Comparison of ENCODE assay signal across 8 cellular contexts in genomic region chr3:196207159-196207832, GRCh38. TPM values are rescaled to one million over a fixed set of nuclear protein-coding genes. Genes with fewer than 3 reads are reported as not detected.
A peak's percentile ranks its signal among the peaks of the same experiment; 100 is the strongest.
DNase-seq lines count a peak whose midpoint lies in the region; ATAC-seq, FAIRE-seq and TF ChIP-seq lines count a peak whose summit lies in the region.

No MANE protein-coding gene starts in this region.

- H3K9me3 ChIP-seq in HUES6 (ENCODE audit: control insufficient read depth, insufficient read depth, low read depth, low read length) (no peaks in the 10 kb centered on the region), smooth muscle cell (replicated peaks; ENCODE audit: low read depth) (no peaks in the 10 kb centered on the region)

- no peaks in the 10 kb centered on the region for H4K20me1 ChIP-seq in smooth muscle cell (ENCODE audit: low read depth)

- no peaks in the 10 kb centered on the region for H3K79me2 ChIP-seq in smooth muscle cell (ENCODE audit: low read depth)

- intact Hi-C loops in left ventricle myocardium superior (cut with micrococcal nuclease) = no loop called here

- H2AFZ ChIP-seq in smooth muscle cell (ENCODE audit: low read depth) = peak overlapping the region; percentile 81

- FAIRE-seq in GM12891 (lab: Jason Lieb, UNC) = no peak

- peaks cover 10% of the 10 kb centered on the region; the same call in 1 of the 2 replicates for H3K4me1 ChIP-seq in HUES6 (ENCODE audit: control insufficient read depth, insufficient read depth, low read length)
- H3K4me1 ChIP-seq in smooth muscle cell (ENCODE audit: low read depth) = no peaks in the 10 kb centered on the region

- H3K27me3 ChIP-seq in HUES6 (ENCODE audit: control insufficient read depth, insufficient read depth, low read length) (peaks cover 12% of the 10 kb centered on the region), smooth muscle cell (ENCODE audit: low read depth) (no peaks in the 10 kb centered on the region)

- H3K36me3 Mint-ChIP-seq in activated T-helper 17 cell treated with anti-CD3 and anti-CD28 coated beads, Interleukin-2, amount 50 U/mL, for 72 hours (ENCODE audit: low read depth) = no peaks in the 10 kb centered on the region

- WGBS in smooth muscle cell (ENCODE audit: low lambda C conversion rate) = 43% methylated on average over 15 of the region's 70 CpGs

- H3K9me3 Mint-ChIP-seq in activated T-helper 17 cell treated with anti-CD3 and anti-CD28 coated beads, Interleukin-2, amount 50 U/mL, for 72 hours = no peaks in the 10 kb centered on the region

- H3K4me2 ChIP-seq in smooth muscle cell = peak overlapping the region; percentile 78

- peak; percentile 43 for ATAC-seq in activated T-helper 17 cell treated with anti-CD3 and anti-CD28 coated beads, Interleukin-2, amount 50 U/mL, for 72 hours (replicated peaks)
- ATAC-seq in left ventricle myocardium superior = peak; percentile 33
- no peak for ATAC-seq in GM18909 (IDR thresholded peaks at IDR 0.05; ENCODE audit: poor library complexity, unreplicated experiment)
- no peak for ATAC-seq in GM19467 (IDR thresholded peaks at IDR 0.05; ENCODE audit: unreplicated experiment)

- no peak for TF ChIP-seq CTCF in smooth muscle cell (IDR thresholded peaks at IDR 0.05; ENCODE audit: borderline replicate concordance, insufficient read depth, poor library complexity, severe bottlenecking)

- H3K4me3 Mint-ChIP-seq in activated T-helper 17 cell treated with anti-CD3 and anti-CD28 coated beads, Interleukin-2, amount 50 U/mL, for 72 hours = peak overlapping the region; percentile 67

- H3K4me1 Mint-ChIP-seq in activated T-helper 17 cell treated with anti-CD3 and anti-CD28 coated beads, Interleukin-2, amount 50 U/mL, for 72 hours = peaks cover 4% of the 10 kb centered on the region

- H3K27ac ChIP-seq in HUES6 (ENCODE audit: low read depth, low read length) = no peak overlapping the region
- no peak overlapping the region for H3K27ac ChIP-seq in smooth muscle cell (ENCODE audit: low read depth)

- no peak overlapping the region for H3K27ac Mint-ChIP-seq in activated T-helper 17 cell treated with anti-CD3 and anti-CD28 coated beads, Interleukin-2, amount 50 U/mL, for 72 hours

- H3F3A ChIP-seq in smooth muscle cell (ENCODE audit: low read depth) = no peaks in the 10 kb centered on the region

- H3K9ac ChIP-seq in HUES6 (ENCODE audit: low read length) (peak overlapping the region; percentile 23), smooth muscle cell (ENCODE audit: low read depth) (no peak overlapping the region)

- TF ChIP-seq POLR2A in GM12891 (IDR thresholded peaks at IDR 0.05; ENCODE audit: low read depth, low read length) = no peak

- DNase-seq in left ventricle myocardium superior = peak; percentile 46
- no peak for DNase-seq in smooth muscle cell (lab: John Stamatoyannopoulos, UW; ENCODE audit: unreplicated experiment)
- no peak for DNase-seq in GM12891 (ENCODE audit: insufficient read length, low spot score)
- no peak for DNase-seq in amniotic stem cell (lab: John Stamatoyannopoulos, UW)

- no peaks in the 10 kb centered on the region for H3K27me3 Mint-ChIP-seq in activated T-helper 17 cell treated with anti-CD3 and anti-CD28 coated beads, Interleukin-2, amount 50 U/mL, for 72 hours

- no peaks in the 10 kb centered on the region for H3K36me3 ChIP-seq in HUES6 (ENCODE audit: control insufficient read depth, insufficient read depth, low read length)
- no peaks in the 10 kb centered on the region for H3K36me3 ChIP-seq in smooth muscle cell (ENCODE audit: low read depth)

- peak overlapping the region; percentile 88 for H3K4me3 ChIP-seq in HUES6 (ENCODE audit: low read depth, low read length)
- H3K4me3 ChIP-seq in smooth muscle cell = peak overlapping the region; percentile 41

TF ChIP-seq in GM12891, 5 proteins besides CTCF, POLR2A, EP300 and RAD21:
- no peak for TF ChIP-seq PAX5 (IDR thresholded peaks at IDR 0.05; ENCODE audit: insufficient read depth, low read length, severe bottlenecking)
- TF ChIP-seq POU2F2 (IDR thresholded peaks at IDR 0.05; ENCODE audit: low read depth, low read length) = no peak
- TF ChIP-seq POLR2AphosphoS5 (IDR thresholded peaks at IDR 0.05; ENCODE audit: low read depth, low read length) = no peak
- TF ChIP-seq SPI1 (IDR thresholded peaks at IDR 0.05; ENCODE audit: low read depth, low read length) = no peak
- TF ChIP-seq TAF1 (IDR thresholded peaks at IDR 0.05; ENCODE audit: low read depth, low read length) = no peak
TF ChIP-seq in GM12891: peak in this region for 0.

RNA-seq across cellular contexts. Expression of gene ZDHHC19, which starts 3.9 kb away (rescaled TPM):
- total RNA-seq in activated T-helper 17 cell treated with anti-CD3 and anti-CD28 coated beads, Interleukin-2, amount 50 U/mL, for 72 hours = not detected
- total RNA-seq in left ventricle myocardium superior (not detected), smooth muscle cell (not detected in 2 replicates)
- polyA plus RNA-seq in smooth muscle cell = 0.13 TPM in 1 of 2 replicates, not detected in the other
- polyA plus RNA-seq in GM12891 (2012; ENCODE audit: low read depth, missing spikeins) = not detected

RNA-seq across cellular contexts. Expression of gene SLC51A, which starts 9.0 kb away (rescaled TPM):
- total RNA-seq in activated T-helper 17 cell treated with anti-CD3 and anti-CD28 coated beads, Interleukin-2, amount 50 U/mL, for 72 hours = not detected
- total RNA-seq in left ventricle myocardium superior (not detected), smooth muscle cell (not detected in 2 replicates)
- 1.8 and 6.5 TPM in 2 replicates for polyA plus RNA-seq in smooth muscle cell
- 3.4 TPM for polyA plus RNA-seq in GM12891 (2012; ENCODE audit: low read depth, missing spikeins)

Comparison
In these comparisons a context has a peak if more than half of its experiments do, and no peak if none do; other contexts are left out.
1. ATAC-seq: peak in activated T-helper 17 cell treated with anti-CD3 and anti-CD28 coated beads, Interleukin-2, amount 50 U/mL, for 72 hours (single experiment) and left ventricle myocardium superior (single experiment); none in GM18909 (single experiment) and GM19467 (single experiment).